In the genomic region with DNA sequence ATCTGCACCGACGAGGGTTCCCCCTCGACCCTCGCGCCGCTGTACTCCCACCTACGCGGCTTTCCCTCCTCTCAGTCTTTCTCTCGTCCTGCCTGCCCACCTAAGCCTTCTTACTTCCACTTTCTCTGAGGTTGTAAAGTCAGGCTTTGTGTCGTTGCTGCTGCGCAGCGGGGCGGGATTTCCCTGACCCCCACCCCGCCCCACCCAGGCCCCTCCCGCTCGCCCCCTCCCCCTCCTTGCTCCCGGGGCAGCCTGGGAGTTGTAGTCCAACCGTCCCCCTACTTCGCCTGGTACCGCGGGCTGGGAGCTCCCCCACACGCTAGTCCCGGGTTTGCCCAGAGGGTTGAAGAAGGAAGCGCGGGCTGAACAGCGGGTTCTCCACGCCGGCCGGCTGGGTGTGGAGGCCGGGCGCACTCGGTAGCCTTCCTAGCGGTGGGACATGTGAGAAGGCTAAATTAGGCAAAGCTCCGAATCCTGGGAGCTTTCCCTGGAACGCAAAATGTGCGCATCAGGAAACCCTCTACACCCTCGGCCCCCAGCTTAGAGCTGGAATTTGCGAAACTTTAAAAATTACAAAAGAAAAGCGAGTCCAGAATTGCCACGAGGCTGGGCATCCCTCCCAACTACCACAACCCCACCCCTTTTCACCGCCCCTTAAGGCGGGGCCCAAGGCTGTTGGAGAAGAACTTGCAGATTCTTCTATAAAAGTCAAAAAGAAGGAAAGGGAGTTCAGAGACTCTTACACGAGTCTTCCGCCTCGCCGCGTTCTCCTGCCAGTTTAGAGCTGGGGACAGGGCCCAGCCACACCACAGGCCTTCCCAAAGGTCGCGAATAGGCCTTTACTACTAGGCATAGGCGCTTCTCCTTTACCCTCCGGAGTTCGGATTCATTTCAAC, we compare ENCODE assay signal across 8 cellular contexts. TPM values are rescaled to one million over a fixed set of nuclear protein-coding genes. Genes with fewer than 3 reads are reported as not detected.
DNase-seq lines count a peak whose midpoint lies in the region; ATAC-seq and TF ChIP-seq lines count a peak whose summit lies in the region.

Gene ATP11C (minus strand): TSS at position 153 of the 896 bp plus-strand sequence. CDS start 1,011 bp downstream, outside the sequence.

- POLR2A ChIA-PET in activated CD8-positive, alpha-beta T cell treated with anti-CD3 and anti-CD28 coated beads, Interleukin-2, amount 10 ng/mL, durations not matched to agents 7 days and 5 days (lab: Charles Lee): interaction anchor here (1.0 kb wide), 1 partner anchor 8 kb away, joined by 4 read pairs; no protein-coding TSS in a partner anchor

- ATAC-seq in GM18870 (IDR thresholded peaks at IDR 0.05; ENCODE audit: unreplicated experiment) (peak; percentile 70), HG03108 (IDR thresholded peaks at IDR 0.05; ENCODE audit: unreplicated experiment) (peak; percentile 84), memory B cell (ENCODE audit: low read depth) (peak; percentile 78)
- peak; percentile 82 for ATAC-seq in activated CD8-positive, alpha-beta T cell treated with anti-CD3 and anti-CD28 coated beads, Interleukin-2, amount 10 ng/mL, durations not matched to agents 7 days and 5 days

- peak within 1 kb of the TSS; percentile 96 for H3K27ac Mint-ChIP-seq in activated CD8-positive, alpha-beta T cell treated with anti-CD3 and anti-CD28 coated beads, Interleukin-2, amount 10 ng/mL, durations not matched to agents 7 days and 5 days
- H3K27ac Mint-ChIP-seq in memory B cell: peak within 1 kb of the TSS; percentile 97

- CTCF ChIA-PET in activated CD8-positive, alpha-beta T cell treated with anti-CD3 and anti-CD28 coated beads, Interleukin-2, amount 10 ng/mL, durations not matched to agents 7 days and 5 days (lab: Charles Lee): interaction anchor here (1.6 kb wide), 1 partner anchor 169 kb away, joined by 3 read pairs; no protein-coding TSS in a partner anchor

- TF ChIP-seq CTCF in AG09319 (IDR thresholded peaks at IDR 0.05; ENCODE audit: low read depth, low read length): peak; percentile 7

- peaks cover 4% of the 10 kb centered on the region for H3K36me3 Mint-ChIP-seq in activated CD8-positive, alpha-beta T cell treated with anti-CD3 and anti-CD28 coated beads, Interleukin-2, amount 10 ng/mL, durations not matched to agents 7 days and 5 days (ENCODE audit: low read depth)
- H3K36me3 Mint-ChIP-seq in memory B cell: no peaks in the 10 kb centered on the region

- DNase-seq in AG09319 (ENCODE audit: extremely low read depth, low read depth) (peak; percentile 66), NCI-H524 treated with DMSO at 0.1 percent for 48 hours (lab: John Stamatoyannopoulos, UW) (peak; percentile 41), memory B cell (ENCODE audit: low spot score in 2 of 2) (peak; percentile 67 to 69)
- DNase-seq in activated CD8-positive, alpha-beta T cell treated with anti-CD3 and anti-CD28 coated beads, Interleukin-2, amount 10 ng/mL, durations not matched to agents 7 days and 5 days: peak; percentile 86
- peak; percentile 75 for DNase-seq in effector CD8-positive, alpha-beta T cell (lab: John Stamatoyannopoulos, UW)
- DNase-seq in stimulated activated CD8-positive, alpha-beta memory T cell treated with anti-CD3 and anti-CD28 coated beads, Interleukin-12 subunit alpha, Interleukin-12 subunit beta, amount 100 ng/mL, for 1 hour (ENCODE audit: low read depth): peak; percentile 63

- no peaks in the 10 kb centered on the region for H3K27me3 Mint-ChIP-seq in activated CD8-positive, alpha-beta T cell treated with anti-CD3 and anti-CD28 coated beads, Interleukin-2, amount 10 ng/mL, durations not matched to agents 7 days and 5 days (ENCODE audit: low read depth)
- no peaks in the 10 kb centered on the region for H3K27me3 Mint-ChIP-seq in memory B cell

- peak within 1 kb of the TSS; percentile 79 for H3K4me3 Mint-ChIP-seq in activated CD8-positive, alpha-beta T cell treated with anti-CD3 and anti-CD28 coated beads, Interleukin-2, amount 10 ng/mL, durations not matched to agents 7 days and 5 days
- H3K4me3 Mint-ChIP-seq in memory B cell: peak within 1 kb of the TSS; percentile 91

- peaks cover 18% of the 10 kb centered on the region for H3K4me1 Mint-ChIP-seq in activated CD8-positive, alpha-beta T cell treated with anti-CD3 and anti-CD28 coated beads, Interleukin-2, amount 10 ng/mL, durations not matched to agents 7 days and 5 days (ENCODE audit: low read depth)
- H3K4me1 Mint-ChIP-seq in memory B cell: peaks cover 7% of the 10 kb centered on the region

- H3K9me3 Mint-ChIP-seq in activated CD8-positive, alpha-beta T cell treated with anti-CD3 and anti-CD28 coated beads, Interleukin-2, amount 10 ng/mL, durations not matched to agents 7 days and 5 days (ENCODE audit: insufficient read depth): no peaks in the 10 kb centered on the region
- no peaks in the 10 kb centered on the region for H3K9me3 Mint-ChIP-seq in memory B cell

RNA-seq across cellular contexts. Expression of gene ATP11C, which starts in this region (rescaled TPM):
- 10 to 100 TPM; 11.8 TPM for total RNA-seq in activated CD8-positive, alpha-beta T cell treated with anti-CD3 and anti-CD28 coated beads, Interleukin-2, amount 10 ng/mL, durations not matched to agents 7 days and 5 days

Comparison
In these comparisons a context has a peak if more than half of its experiments do, and no peak if none do; other contexts are left out.
1. Peak in every context shown above with its lines: DNase-seq and ATAC-seq.